ENCODE assay signal across 27 cellular contexts in the genomic region with DNA sequence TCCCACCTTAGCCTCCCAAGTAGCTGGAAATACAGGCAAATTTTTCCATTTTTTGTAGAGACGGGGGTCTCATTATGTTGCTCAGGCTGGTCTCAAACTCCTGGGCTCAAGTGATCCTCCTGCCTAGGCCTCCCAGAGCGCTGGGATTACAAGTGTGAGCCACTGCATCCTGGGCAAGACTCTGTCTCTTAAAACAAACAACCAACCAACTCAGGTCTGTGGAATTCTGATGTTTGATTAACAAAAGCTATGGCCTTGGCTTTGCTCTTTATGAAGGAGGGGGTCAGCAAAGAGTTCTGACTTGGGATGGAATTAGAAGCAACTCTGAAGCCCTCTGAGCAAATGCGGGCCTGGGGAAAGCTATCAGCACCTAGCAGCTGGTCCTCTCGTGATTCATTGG.
"Had no signal": no experiment of that assay in that cellular context is flagged by ENCODE, and none has a peak within 500 bp of the region (broad histone marks: within the 10 kb centered on the region; RNA-seq: fewer than 3 reads in every experiment).

No MANE protein-coding gene starts in this region.

- H3K4me1 ChIP-seq: pancreas, psoas muscle, spleen, suprapubic skin, testis, tibial artery, transverse colon, upper lobe of right lung, uterus had no signal

- H3K4me3 ChIP-seq: pancreas, psoas muscle, skin epidermis, smooth muscle cell, spleen, suprapubic skin, testis, tibial artery, transverse colon, upper lobe of right lung, uterus had no signal

- H3K9me3 ChIP-seq: neutrophil, pancreas, psoas muscle, suprapubic skin, testis, tibial artery, transverse colon, upper lobe of right lung, uterus had no signal

- DNase-seq: naive thymus-derived CD8-positive, alpha-beta T cell; nephron progenitor cell; nucleus accumbens; pancreas; psoas muscle; right cardiac atrium; spleen; stimulated activated CD4-positive, alpha-beta T cell treated with anti-CD3 and anti-CD28 coated beads, Interleukin-12 subunit alpha, Interleukin-12 subunit beta, amount 100 ng/mL, for 4 hours; stimulated activated CD4-positive, alpha-beta T cell treated with anti-CD3 and anti-CD28 coated beads, Interleukin-1b, Interleukin-23, amount 100 ng/mL, for 48 hours; stimulated activated CD4-positive, alpha-beta T cell treated with anti-CD3 and anti-CD28 coated beads, Interleukin-4, amount 100 ng/mL, for 1 hour; stimulated activated CD4-positive, alpha-beta T cell treated with anti-CD3 and anti-CD28 coated beads, Interleukin-4, amount 100 ng/mL, for 4 hours; stimulated activated CD8-positive, alpha-beta memory T cell treated with anti-CD3 and anti-CD28 coated beads, Interleukin-4, amount 100 ng/mL, for 48 hours; stimulated activated naive CD4-positive, alpha-beta T cell; stimulated activated naive CD8-positive, alpha-beta T cell treated with anti-CD3 and anti-CD28 coated beads, Interleukin-15, amount 100 ng/mL, for 72 hours; stimulated activated naive CD8-positive, alpha-beta T cell treated with anti-CD3 and anti-CD28 coated beads, Interleukin-15, Interleukin-2, amounts not matched to agents 100 U/mL and 50 U/mL, for 24 hours; testis; tibial artery; transverse colon; upper lobe of right lung; uterus had no signal

- FAIRE-seq: pancreas had no signal

- H3K4me2 ChIP-seq: smooth muscle cell had no signal

- H3K36me3 ChIP-seq: neutrophil, pancreas, spleen, suprapubic skin, tibial artery, transverse colon, upper lobe of right lung, uterus had no signal

- ATAC-seq: naive thymus-derived CD8-positive, alpha-beta T cell; natural killer cell treated with Interleukin-12 subunit alpha and Interleukin-12 subunit beta and Interleukin-15 and Interleukin-18, amount 100 ng/mL, for 72 hours; pancreas; psoas muscle; right cardiac atrium; sciatic nerve; stimulated activated memory B cell treated with anti-CD40 and anti-IgM and Interleukin-4, amounts not matched to agents 10 μg/mL and 1 μg/mL and 100 μg/mL, for 72 hours; stimulated activated naive CD8-positive, alpha-beta T cell treated with anti-CD3 and anti-CD28 coated beads, Interleukin-15, amount 100 ng/mL, for 72 hours; stimulated activated naive CD8-positive, alpha-beta T cell treated with anti-CD3 and anti-CD28 coated beads, Interleukin-15, Interleukin-2, amounts not matched to agents 100 U/mL and 50 U/mL, for 24 hours; upper lobe of right lung had no signal

- H3K27me3 ChIP-seq: pancreas, spleen, suprapubic skin, testis, transverse colon, upper lobe of right lung, uterus had no signal

- H3K27ac ChIP-seq: neutrophil, pancreas, psoas muscle, skin epidermis, spleen, suprapubic skin, testis, tibial artery, transverse colon, upper lobe of right lung, uterus had no signal
